ENCODE assay signal across 25 cellular contexts in the genomic region with DNA sequence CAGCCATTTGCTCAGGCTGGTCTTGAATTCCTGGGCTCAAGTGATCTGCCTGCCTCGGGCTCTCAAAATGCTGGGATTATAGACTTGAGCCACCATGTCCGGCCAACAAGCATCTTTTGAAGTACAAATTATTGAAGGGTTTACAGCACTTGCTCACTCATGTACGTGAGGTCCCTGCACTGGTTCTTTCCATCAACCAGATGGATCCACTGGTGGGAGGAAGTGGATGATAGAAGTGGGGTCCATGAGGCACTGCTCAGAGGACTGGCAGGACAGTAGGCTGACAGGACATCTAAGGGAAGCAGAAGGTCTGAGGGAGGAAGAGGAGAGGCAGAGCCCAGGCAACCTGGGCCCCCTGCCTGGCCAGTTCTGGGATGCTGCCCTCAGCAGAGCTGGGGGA.
"Had no signal": no experiment of that assay in that cellular context is flagged by ENCODE, and none has a peak within 500 bp of the region (broad histone marks: within the 10 kb centered on the region; RNA-seq: fewer than 3 reads in every experiment).

No MANE protein-coding gene starts in this region.

- DNase-seq: cerebellar nuclear complex; dorsolateral prefrontal cortex; effector CD8-positive, alpha-beta T cell; endodermal cell; foreskin keratinocyte; heart left ventricle; left colon; left ventricle myocardium superior; lower lobe of right lung; right cardiac atrium; sigmoid colon; stimulated activated CD4-positive, alpha-beta T cell treated with anti-CD3 and anti-CD28 coated beads, Interleukin-2, amount 100 ng/mL, for 24 hours; stimulated activated CD4-positive, alpha-beta T cell treated with anti-CD3 and anti-CD28 coated beads, Interleukin-4, amount 100 ng/mL, for 4 hours; stimulated activated naive CD8-positive, alpha-beta T cell treated with anti-CD3 and anti-CD28 coated beads, Interleukin-15, Interleukin-2, amounts not matched to agents 100 U/mL and 50 U/mL, for 24 hours; testis; tibial artery had no signal

- H3K4me1 ChIP-seq: foreskin keratinocyte, prostate gland, sigmoid colon had no signal

- H3K4me3 Mint-ChIP-seq: endodermal cell; natural killer cell treated with Interleukin-12 subunit alpha and Interleukin-12 subunit beta and Interleukin-15 and Interleukin-18, amount 100 ng/mL, for 72 hours; neural crest cell; stimulated activated memory B cell treated with anti-CD40 and anti-IgM and Interleukin-4, amounts not matched to agents 10 μg/mL and 1 μg/mL and 100 μg/mL, for 72 hours; type B pancreatic cell had no signal

- H3K36me3 ChIP-seq: gastroesophageal sphincter, heart left ventricle, lower lobe of right lung, prostate gland, sigmoid colon, tibial artery had no signal

- H3K36me3 Mint-ChIP-seq: stimulated activated memory B cell treated with anti-CD40 and anti-IgM and Interleukin-4, amounts not matched to agents 10 μg/mL and 1 μg/mL and 100 μg/mL, for 72 hours; type B pancreatic cell had no signal

- H3K4me2 ChIP-seq: hepatocyte had no signal

- H3K27me3 Mint-ChIP-seq: stimulated activated memory B cell treated with anti-CD40 and anti-IgM and Interleukin-4, amounts not matched to agents 10 μg/mL and 1 μg/mL and 100 μg/mL, for 72 hours had no signal

- H3K27ac Mint-ChIP-seq: endodermal cell; natural killer cell treated with Interleukin-12 subunit alpha and Interleukin-12 subunit beta and Interleukin-15 and Interleukin-18, amount 100 ng/mL, for 72 hours; stimulated activated memory B cell treated with anti-CD40 and anti-IgM and Interleukin-4, amounts not matched to agents 10 μg/mL and 1 μg/mL and 100 μg/mL, for 72 hours; type B pancreatic cell had no signal

- H3K9me3 ChIP-seq: lower lobe of right lung, prostate gland, testis, tibial artery had no signal

- H3K27me3 ChIP-seq: heart left ventricle, hepatocyte, sigmoid colon, testis, tibial artery had no signal

- H3K4me1 Mint-ChIP-seq: neural crest cell had no signal

- H3K27ac ChIP-seq: epithelial cell of prostate, foreskin keratinocyte, gastroesophageal sphincter, heart left ventricle, hepatocyte, lower lobe of right lung, prostate gland, sigmoid colon, testis, tibial artery had no signal

- ATAC-seq: esophagus mucosa; foreskin keratinocyte; gastroesophageal sphincter; heart left ventricle; left colon; left ventricle myocardium superior; natural killer cell treated with Interleukin-12 subunit alpha and Interleukin-12 subunit beta and Interleukin-15 and Interleukin-18, amount 100 ng/mL, for 72 hours; right cardiac atrium; stimulated activated memory B cell treated with anti-CD40 and anti-IgM and Interleukin-4, amounts not matched to agents 10 μg/mL and 1 μg/mL and 100 μg/mL, for 72 hours; stimulated activated naive CD8-positive, alpha-beta T cell treated with anti-CD3 and anti-CD28 coated beads, Interleukin-15, Interleukin-2, amounts not matched to agents 100 U/mL and 50 U/mL, for 24 hours had no signal

- H3K4me3 ChIP-seq: dorsolateral prefrontal cortex, gastroesophageal sphincter, heart left ventricle, hepatocyte, lower lobe of right lung, prostate gland, sigmoid colon, testis, tibial artery had no signal

- H2AFZ ChIP-seq: hepatocyte had no signal

- H3K79me2 ChIP-seq: hepatocyte had no signal
